ENCODE assay signal across 15 cellular contexts in the genomic region with DNA sequence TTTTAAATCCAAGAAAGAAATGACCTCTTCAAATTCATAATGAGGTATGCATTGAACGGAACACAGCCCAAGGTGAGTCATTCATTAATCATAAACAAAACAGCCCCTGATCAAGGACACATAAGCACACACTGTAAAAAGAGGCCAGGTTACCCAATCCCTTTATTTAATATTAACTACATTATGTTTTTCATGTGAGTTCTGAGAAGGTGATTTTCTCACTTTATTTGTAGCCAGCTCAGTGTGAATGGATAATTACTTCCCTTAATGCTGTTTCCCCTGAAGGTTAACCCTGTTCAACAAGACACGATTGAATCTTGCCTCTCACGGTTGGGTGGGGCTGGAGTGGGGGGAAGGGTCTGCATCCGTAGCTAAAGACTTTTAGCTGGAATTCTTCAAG.
DNase-seq lines count a peak whose midpoint lies in the region; ATAC-seq and TF ChIP-seq lines count a peak whose summit lies in the region.
"Had no signal": no experiment of that assay in that cellular context is flagged by ENCODE, and none has a peak within 500 bp of the region (broad histone marks: within the 10 kb centered on the region; RNA-seq: fewer than 3 reads in every experiment).

No MANE protein-coding gene starts in this region.

- no peak for TF ChIP-seq CTCF in IMR-90 (conservative IDR thresholded peaks at IDR 0.05; ENCODE audit: low read depth, low read length)
- no peak for TF ChIP-seq CTCF in epithelial cell of esophagus (IDR thresholded peaks at IDR 0.05; ENCODE audit: insufficient read depth, low read depth, low read length, missing control alignments)
- no peak for TF ChIP-seq CTCF in lower lobe of right lung (IDR thresholded peaks at IDR 0.05)

- H2AK9ac ChIP-seq in IMR-90 (replicated peaks; ENCODE audit: low read depth, low read length, poor library complexity): peak overlapping the region; percentile 71

- H3K9me3 Mint-ChIP-seq in activated T-cell treated with anti-CD3 and anti-CD28 coated beads, Interleukin-2, amount 50 U/mL, for 72 hours: peaks cover 0 to 9% of the 10 kb centered on the region in 2 donors
- peaks cover 6% of the 10 kb centered on the region for H3K9me3 Mint-ChIP-seq in stimulated activated memory B cell treated with anti-CD40 and anti-IgM and Interleukin-4, amounts not matched to agents 10 μg/mL and 1 μg/mL and 100 μg/mL, for 72 hours

- H2BK15ac ChIP-seq in IMR-90 (ENCODE audit: low read depth, low read length): no peak overlapping the region

- H3K23ac ChIP-seq in IMR-90 (ENCODE audit: low read depth, low read length): no peak overlapping the region

- H3K27me3 ChIP-seq in IMR-90 (ENCODE audit: control insufficient read depth, insufficient read depth, low read length) (no peaks in the 10 kb centered on the region), lower lobe of right lung (ENCODE audit: low read depth) (no peaks in the 10 kb centered on the region)
- H3K27me3 ChIP-seq: BLaER1 had no signal

- no peak overlapping the region for H2BK120ac ChIP-seq in IMR-90 (ENCODE audit: low read depth, low read length)

- 0 out of 2 replicates have a peak overlapping the region, but pooled peaks have one; percentile 14 for H3K14ac ChIP-seq in IMR-90 (replicated peaks; ENCODE audit: low read depth, low read length)

- ATAC-seq in IMR-90 (ENCODE audit: low read depth) (peak; percentile 24; the same call in 1 of the 2 replicates), lower lobe of right lung (peak; percentile 49 to 69), HG03457 (IDR thresholded peaks at IDR 0.05; ENCODE audit: unreplicated experiment) (no peak)
- no peak for ATAC-seq in activated T-cell treated with anti-CD3 and anti-CD28 coated beads, Interleukin-2, amount 50 U/mL, for 72 hours (replicated peaks in 1 of 2)
- no peak for ATAC-seq in stimulated activated memory B cell treated with anti-CD40 and anti-IgM and Interleukin-4, amounts not matched to agents 10 μg/mL and 1 μg/mL and 100 μg/mL, for 72 hours
- ATAC-seq: activated naive CD4-positive, alpha-beta T cell treated with anti-CD3 and anti-CD28 coated beads, Interleukin-2, amount 50 U/mL, for 72 hours had no signal

- H4K91ac ChIP-seq in IMR-90 (ENCODE audit: insufficient read depth, low read depth, low read length): no peak overlapping the region

- H2BK20ac ChIP-seq in IMR-90 (ENCODE audit: low read depth, low read length): no peak overlapping the region

- no CpG with 5 or more reads among the region's 4 CpGs for WGBS in IMR-90 (ENCODE audit: extremely low coverage in 2 of 2, insufficient read length in 1 of 2), 2 experiments

- CTCF ChIA-PET in IMR-90 (lab: Yijun Ruan, JAX): interaction anchor here (1.0 kb wide), 1 partner anchor 16 kb away, joined by 3 read pairs; no protein-coding TSS in a partner anchor

- H3K4me2 ChIP-seq in IMR-90 (ENCODE audit: low read depth, low read length): peak overlapping the region; percentile 6; the same call in 1 of the 2 replicates
- H3K4me2 ChIP-seq: BLaER1 had no signal

- H4K20me1 ChIP-seq in IMR-90 (ENCODE audit: insufficient read depth, low read length): no peaks in the 10 kb centered on the region
- H4K20me1 ChIP-seq: BLaER1 had no signal

- no peaks in the 10 kb centered on the region for H3K36me3 Mint-ChIP-seq in activated T-cell treated with anti-CD3 and anti-CD28 coated beads, Interleukin-2, amount 50 U/mL, for 72 hours (ENCODE audit: insufficient read depth in 2 of 2)
- no peaks in the 10 kb centered on the region for H3K36me3 Mint-ChIP-seq in stimulated activated memory B cell treated with anti-CD40 and anti-IgM and Interleukin-4, amounts not matched to agents 10 μg/mL and 1 μg/mL and 100 μg/mL, for 72 hours
- H3K36me3 Mint-ChIP-seq: activated naive CD4-positive, alpha-beta T cell treated with anti-CD3 and anti-CD28 coated beads, Interleukin-2, amount 50 U/mL, for 72 hours had no signal

- no peak for TF ChIP-seq RAD21 in IMR-90 (IDR thresholded peaks at IDR 0.05; ENCODE audit: low read length)

- no peak overlapping the region for H3K56ac ChIP-seq in IMR-90 (ENCODE audit: extremely low read depth, insufficient read depth, low read length)

- dilution Hi-C loops in IMR-90 (cut with HindIII; ENCODE audit: low sequenced_read_pairs, unreplicated experiment): no loop called here

- H3K4me3 ChIP-seq in IMR-90 (ENCODE audit: insufficient read depth, low read depth, low read length): no peak overlapping the region
- H3K4me3 ChIP-seq in epithelial cell of esophagus (ENCODE audit: low read length): no peak overlapping the region
- H3K4me3 ChIP-seq in lower lobe of right lung: no peak overlapping the region
- H3K4me3 ChIP-seq: BLaER1 had no signal

- no peaks in the 10 kb centered on the region for H3K9me3 ChIP-seq in IMR-90 (ENCODE audit: control insufficient read depth, insufficient read depth, low read length)
- no peaks in the 10 kb centered on the region for H3K9me3 ChIP-seq in lower lobe of right lung
- H3K9me3 ChIP-seq: BLaER1 had no signal

- no peak overlapping the region for H3K27ac Mint-ChIP-seq in activated T-cell treated with anti-CD3 and anti-CD28 coated beads, Interleukin-2, amount 50 U/mL, for 72 hours
- H3K27ac Mint-ChIP-seq in stimulated activated memory B cell treated with anti-CD40 and anti-IgM and Interleukin-4, amounts not matched to agents 10 μg/mL and 1 μg/mL and 100 μg/mL, for 72 hours: no peak overlapping the region
- H3K27ac Mint-ChIP-seq: activated naive CD4-positive, alpha-beta T cell treated with anti-CD3 and anti-CD28 coated beads, Interleukin-2, amount 50 U/mL, for 72 hours had no signal

- H2BK5ac ChIP-seq in IMR-90 (ENCODE audit: low read depth, low read length, poor library complexity, severe bottlenecking): no peak overlapping the region

- H2AK5ac ChIP-seq in IMR-90 (ENCODE audit: low read depth, low read length): no peak overlapping the region; the same call in 1 of the 2 replicates

- no peak overlapping the region for H3K9ac ChIP-seq in IMR-90 (ENCODE audit: low read depth, low read length)
- H3K9ac ChIP-seq: BLaER1 had no signal

- H2AFZ ChIP-seq in IMR-90 (replicated peaks; ENCODE audit: low read length, poor library complexity): no peak overlapping the region

- DNase-seq in EL: peak; percentile 31
- DNase-seq in IMR-90: peak; percentile 61
- DNase-seq in epithelial cell of esophagus (ENCODE audit: low read depth): peak; percentile 86
- DNase-seq in lower lobe of right lung: no peak
- DNase-seq in activated T-cell treated with anti-CD3 and anti-CD28 coated beads, Interleukin-2, amount 50 U/mL, for 72 hours: no peak
- DNase-seq in stimulated activated CD4-positive, alpha-beta T cell treated with anti-CD3 and anti-CD28 coated beads, Interleukin-4, amount 100 ng/mL, for 1 hour: no peak
- DNase-seq: activated CD8-positive, alpha-beta memory T cell treated with anti-CD3 and anti-CD28 coated beads for 24 hours; GDM1; NCI-H1436; NCI-H526; SIG-M5 had no signal

- intact Hi-C loops in IMR-90 (cut with micrococcal nuclease) (no loop called here), lower lobe of right lung (cut with DNase I) (no loop called here)

- H3K27me3 Mint-ChIP-seq in activated T-cell treated with anti-CD3 and anti-CD28 coated beads, Interleukin-2, amount 50 U/mL, for 72 hours (ENCODE audit: low read depth): no peaks in the 10 kb centered on the region
- no peaks in the 10 kb centered on the region for H3K27me3 Mint-ChIP-seq in stimulated activated memory B cell treated with anti-CD40 and anti-IgM and Interleukin-4, amounts not matched to agents 10 μg/mL and 1 μg/mL and 100 μg/mL, for 72 hours

- H3K27ac ChIP-seq in IMR-90 (ENCODE audit: insufficient read depth, low read length): no peak overlapping the region
- no peak overlapping the region for H3K27ac ChIP-seq in lower lobe of right lung
- H3K27ac ChIP-seq: BLaER1 had no signal

- POLR2A ChIA-PET in IMR-90 (lab: Charles Lee; ENCODE audit: unreplicated experiment): no interaction called here

- H3K4me1 Mint-ChIP-seq in activated T-cell treated with anti-CD3 and anti-CD28 coated beads, Interleukin-2, amount 50 U/mL, for 72 hours (ENCODE audit: low read depth): no peaks in the 10 kb centered on the region
- H3K4me1 Mint-ChIP-seq in stimulated activated memory B cell treated with anti-CD40 and anti-IgM and Interleukin-4, amounts not matched to agents 10 μg/mL and 1 μg/mL and 100 μg/mL, for 72 hours: no peaks in the 10 kb centered on the region

- no peaks in the 10 kb centered on the region for H3K36me3 ChIP-seq in IMR-90 (ENCODE audit: control insufficient read depth, insufficient read depth, low read length)
- H3K36me3 ChIP-seq in lower lobe of right lung: no peaks in the 10 kb centered on the region
- H3K36me3 ChIP-seq: BLaER1 had no signal

- no peak overlapping the region for H4K5ac ChIP-seq in IMR-90 (ENCODE audit: low read depth, low read length)

- no peak overlapping the region for H3K4me3 Mint-ChIP-seq in activated T-cell treated with anti-CD3 and anti-CD28 coated beads, Interleukin-2, amount 50 U/mL, for 72 hours
- no peak overlapping the region for H3K4me3 Mint-ChIP-seq in stimulated activated memory B cell treated with anti-CD40 and anti-IgM and Interleukin-4, amounts not matched to agents 10 μg/mL and 1 μg/mL and 100 μg/mL, for 72 hours

- H4K8ac ChIP-seq in IMR-90 (ENCODE audit: low read depth in 2 of 2, low read length in 2 of 2): peak overlapping the region in 1 of 2 experiments; percentile 28; a peak in 1 of 4 replicates

- no TSS peak for BruUV-seq in IMR-90 (replicated peaks; lab: Mats Ljungman, UMichigan)

- in situ Hi-C loops in IMR-90 (cut with MboI; ENCODE audit: low sequenced_read_pairs): no loop called here

- H3K9me1 ChIP-seq in IMR-90 (ENCODE audit: insufficient read depth, low read length): no peaks in the 10 kb centered on the region

- H3K4me1 ChIP-seq in IMR-90 (ENCODE audit: control insufficient read depth, insufficient read depth, low read length): peaks cover 3% of the 10 kb centered on the region
- no peaks in the 10 kb centered on the region for H3K4me1 ChIP-seq in lower lobe of right lung
- H3K4me1 ChIP-seq: BLaER1 had no signal

- H3K18ac ChIP-seq in IMR-90 (ENCODE audit: low read depth, low read length): no peak overlapping the region

- no peaks in the 10 kb centered on the region for H3K79me1 ChIP-seq in IMR-90 (ENCODE audit: low read depth in 1 of 2, low read length in 2 of 2)

- TF ChIP-seq POLR2A in IMR-90 (IDR thresholded peaks at IDR 0.05; ENCODE audit: low read depth, low read length): no peak

- 0 out of 2 replicates have a peak overlapping the region, but pooled peaks have one; percentile 1 for H3K4ac ChIP-seq in IMR-90 (ENCODE audit: low read depth, low read length)

TF ChIP-seq in IMR-90, 13 proteins besides CTCF, POLR2A, EP300 and RAD21 (continues in another document):
- TF ChIP-seq CEBPB (IDR thresholded peaks at IDR 0.05; ENCODE audit: low read depth, low read length): peak; percentile 57; the same call in 1 of the 2 replicates

Comparison
In these comparisons a context has a peak if more than half of its experiments do, and no peak if none do; other contexts are left out.
1. DNase-seq: peak in EL (single experiment), IMR-90 (single experiment) and epithelial cell of esophagus (single experiment); none in lower lobe of right lung (single experiment), activated T-cell treated with anti-CD3 and anti-CD28 coated beads, Interleukin-2, amount 50 U/mL, for 72 hours (0 of 2) and stimulated activated CD4-positive, alpha-beta T cell treated with anti-CD3 and anti-CD28 coated beads, Interleukin-4, amount 100 ng/mL, for 1 hour (single experiment).
2. ATAC-seq: peak in IMR-90 (single experiment) and lower lobe of right lung (2 of 2); none in HG03457 (single experiment), activated T-cell treated with anti-CD3 and anti-CD28 coated beads, Interleukin-2, amount 50 U/mL, for 72 hours (0 of 2) and stimulated activated memory B cell treated with anti-CD40 and anti-IgM and Interleukin-4, amounts not matched to agents 10 μg/mL and 1 μg/mL and 100 μg/mL, for 72 hours (single experiment).